In the genomic region with DNA sequence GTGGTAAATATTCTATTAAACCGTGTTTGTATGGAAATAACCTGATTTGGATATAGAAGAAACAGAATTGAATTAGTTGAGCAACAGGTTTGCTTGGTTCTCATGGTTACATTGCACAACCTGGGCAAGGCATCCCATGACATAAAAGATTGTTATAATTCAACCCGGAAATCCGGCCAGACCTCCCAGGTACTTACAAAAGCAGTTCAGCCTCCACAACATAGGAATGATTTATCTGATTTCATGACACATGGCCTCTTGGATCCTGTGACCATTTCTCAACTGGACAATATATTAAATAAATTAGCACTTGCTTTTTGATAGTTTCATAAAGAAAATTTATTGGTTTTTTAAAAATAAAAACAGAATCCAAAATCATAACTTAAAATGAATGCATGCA, we compare ENCODE assay signal across 1 cellular context.
A peak's percentile ranks its signal among the peaks of the same experiment; 100 is the strongest.
TF ChIP-seq lines count a peak whose summit lies in the region.

No MANE protein-coding gene starts in this region.

TF ChIP-seq in HepG2, 621 proteins besides CTCF, POLR2A, EP300 and RAD21 (continues in another document):
- TF ChIP-seq ZBTB37 (CRISPR knock-in tag; IDR thresholded peaks at IDR 0.05) (no peak), ARID3A (IDR thresholded peaks at IDR 0.05; ENCODE audit: low read depth, low read length) (peak; percentile 82), RFX1 (IDR thresholded peaks at IDR 0.05) (peak; percentile 49; the same call in 1 of the 2 replicates), TEF (CRISPR knock-in tag; IDR thresholded peaks at IDR 0.05) (no peak), TBP (CRISPR knock-in tag; IDR thresholded peaks at IDR 0.05) (no peak), THRA (CRISPR knock-in tag; IDR thresholded peaks at IDR 0.05; ENCODE audit: borderline replicate concordance) (no peak), DMTF1 (CRISPR knock-in tag; IDR thresholded peaks at IDR 0.05) (no peak), ZNF460 (CRISPR knock-in tag; IDR thresholded peaks at IDR 0.05; ENCODE audit: borderline replicate concordance) (no peak), ZSCAN22 (CRISPR knock-in tag; IDR thresholded peaks at IDR 0.05) (no peak), HHEX (CRISPR knock-in tag; IDR thresholded peaks at IDR 0.05) (no peak), ZNF326 (CRISPR knock-in tag; IDR thresholded peaks at IDR 0.05; ENCODE audit: borderline replicate concordance) (no peak), TCF7L2 (IDR thresholded peaks at IDR 0.05; ENCODE audit: low read depth, low read length) (no peak), ELF1 (CRISPR knock-in tag; IDR thresholded peaks at IDR 0.05) (peak; percentile 50; the same call in 1 of the 2 replicates), ZNF383 (CRISPR knock-in tag; IDR thresholded peaks at IDR 0.05; ENCODE audit: borderline replicate concordance) (no peak), ZNF780A (CRISPR knock-in tag; IDR thresholded peaks at IDR 0.05) (no peak), TFE3 (CRISPR knock-in tag; IDR thresholded peaks at IDR 0.05) (peak; percentile 80; the same call in 1 of the 2 replicates), ZBTB7A (CRISPR knock-in tag; IDR thresholded peaks at IDR 0.05) (no peak), ZNF431 (CRISPR knock-in tag; IDR thresholded peaks at IDR 0.05; ENCODE audit: borderline replicate concordance, low read depth) (no peak), ZNF563 (CRISPR knock-in tag; IDR thresholded peaks at IDR 0.05) (no peak), ZNF570 (CRISPR knock-in tag; IDR thresholded peaks at IDR 0.05; ENCODE audit: borderline replicate concordance) (no peak), BHLHE40 (IDR thresholded peaks at IDR 0.05; ENCODE audit: low read length) (no peak), UBTF (CRISPR knock-in tag; IDR thresholded peaks at IDR 0.05) (no peak), ELF3 (CRISPR knock-in tag; IDR thresholded peaks at IDR 0.05) (0 out of 2 replicates have a peak, but pooled peaks have one; percentile 57), ZNF3 (CRISPR knock-in tag; IDR thresholded peaks at IDR 0.05) (no peak), HNF1B (CRISPR knock-in tag; IDR thresholded peaks at IDR 0.05) (no peak), SOX13 (IDR thresholded peaks at IDR 0.05) (no peak), SOX13 (CRISPR knock-in tag; conservative IDR thresholded peaks at IDR 0.05 in 1 of 2, IDR thresholded peaks at IDR 0.05 in 1 of 2) (peak in 1 of 2 experiments; percentile 16; a peak in 1 of 4 replicates), CEBPG (CRISPR knock-in tag; IDR thresholded peaks at IDR 0.05) (peak; percentile 85), NCOR1 (IDR thresholded peaks at IDR 0.05; ENCODE audit: borderline replicate concordance, low read length) (0 out of 2 replicates have a peak, but pooled peaks have one; percentile 45)
- TF ChIP-seq, protein P1, sequence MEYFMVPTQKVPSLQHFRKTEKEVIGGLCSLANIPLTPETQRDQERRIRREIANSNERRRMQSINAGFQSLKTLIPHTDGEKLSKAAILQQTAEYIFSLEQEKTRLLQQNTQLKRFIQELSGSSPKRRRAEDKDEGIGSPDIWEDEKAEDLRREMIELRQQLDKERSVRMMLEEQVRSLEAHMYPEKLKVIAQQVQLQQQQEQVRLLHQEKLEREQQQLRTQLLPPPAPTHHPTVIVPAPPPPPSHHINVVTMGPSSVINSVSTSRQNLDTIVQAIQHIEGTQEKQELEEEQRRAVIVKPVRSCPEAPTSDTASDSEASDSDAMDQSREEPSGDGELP (IDR thresholded peaks at IDR 0.05; ENCODE audit: borderline replicate concordance, low read depth) = no peak
- TF ChIP-seq, protein P2, sequence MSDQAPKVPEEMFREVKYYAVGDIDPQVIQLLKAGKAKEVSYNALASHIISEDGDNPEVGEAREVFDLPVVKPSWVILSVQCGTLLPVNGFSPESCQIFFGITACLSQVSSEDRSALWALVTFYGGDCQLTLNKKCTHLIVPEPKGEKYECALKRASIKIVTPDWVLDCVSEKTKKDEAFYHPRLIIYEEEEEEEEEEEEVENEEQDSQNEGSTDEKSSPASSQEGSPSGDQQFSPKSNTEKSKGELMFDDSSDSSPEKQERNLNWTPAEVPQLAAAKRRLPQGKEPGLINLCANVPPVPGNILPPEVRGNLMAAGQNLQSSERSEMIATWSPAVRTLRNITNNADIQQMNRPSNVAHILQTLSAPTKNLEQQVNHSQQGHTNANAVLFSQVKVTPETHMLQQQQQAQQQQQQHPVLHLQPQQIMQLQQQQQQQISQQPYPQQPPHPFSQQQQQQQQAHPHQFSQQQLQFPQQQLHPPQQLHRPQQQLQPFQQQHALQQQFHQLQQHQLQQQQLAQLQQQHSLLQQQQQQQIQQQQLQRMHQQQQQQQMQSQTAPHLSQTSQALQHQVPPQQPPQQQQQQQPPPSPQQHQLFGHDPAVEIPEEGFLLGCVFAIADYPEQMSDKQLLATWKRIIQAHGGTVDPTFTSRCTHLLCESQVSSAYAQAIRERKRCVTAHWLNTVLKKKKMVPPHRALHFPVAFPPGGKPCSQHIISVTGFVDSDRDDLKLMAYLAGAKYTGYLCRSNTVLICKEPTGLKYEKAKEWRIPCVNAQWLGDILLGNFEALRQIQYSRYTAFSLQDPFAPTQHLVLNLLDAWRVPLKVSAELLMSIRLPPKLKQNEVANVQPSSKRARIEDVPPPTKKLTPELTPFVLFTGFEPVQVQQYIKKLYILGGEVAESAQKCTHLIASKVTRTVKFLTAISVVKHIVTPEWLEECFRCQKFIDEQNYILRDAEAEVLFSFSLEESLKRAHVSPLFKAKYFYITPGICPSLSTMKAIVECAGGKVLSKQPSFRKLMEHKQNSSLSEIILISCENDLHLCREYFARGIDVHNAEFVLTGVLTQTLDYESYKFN (CRISPR knock-in tag; conservative IDR thresholded peaks at IDR 0.05) = no peak
- TF ChIP-seq, protein P3, sequence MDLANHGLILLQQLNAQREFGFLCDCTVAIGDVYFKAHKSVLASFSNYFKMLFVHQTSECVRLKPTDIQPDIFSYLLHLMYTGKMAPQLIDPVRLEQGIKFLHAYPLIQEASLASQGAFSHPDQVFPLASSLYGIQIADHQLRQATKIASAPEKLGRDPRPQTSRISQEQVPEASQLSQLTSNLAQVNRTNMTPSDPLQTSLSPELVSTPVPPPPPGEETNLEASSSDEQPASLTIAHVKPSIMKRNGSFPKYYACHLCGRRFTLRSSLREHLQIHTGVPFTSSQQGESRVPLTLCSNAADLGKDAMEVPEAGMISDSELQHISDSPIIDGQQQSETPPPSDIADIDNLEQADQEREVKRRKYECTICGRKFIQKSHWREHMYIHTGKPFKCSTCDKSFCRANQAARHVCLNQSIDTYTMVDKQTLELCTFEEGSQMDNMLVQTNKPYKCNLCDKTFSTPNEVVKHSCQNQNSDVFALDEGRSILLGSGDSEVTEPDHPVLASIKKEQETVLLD (CRISPR knock-in tag; IDR thresholded peaks at IDR 0.05; ENCODE audit: low read depth) = no peak
